8 cellular contexts compared by ENCODE assay signal in the genomic region with DNA sequence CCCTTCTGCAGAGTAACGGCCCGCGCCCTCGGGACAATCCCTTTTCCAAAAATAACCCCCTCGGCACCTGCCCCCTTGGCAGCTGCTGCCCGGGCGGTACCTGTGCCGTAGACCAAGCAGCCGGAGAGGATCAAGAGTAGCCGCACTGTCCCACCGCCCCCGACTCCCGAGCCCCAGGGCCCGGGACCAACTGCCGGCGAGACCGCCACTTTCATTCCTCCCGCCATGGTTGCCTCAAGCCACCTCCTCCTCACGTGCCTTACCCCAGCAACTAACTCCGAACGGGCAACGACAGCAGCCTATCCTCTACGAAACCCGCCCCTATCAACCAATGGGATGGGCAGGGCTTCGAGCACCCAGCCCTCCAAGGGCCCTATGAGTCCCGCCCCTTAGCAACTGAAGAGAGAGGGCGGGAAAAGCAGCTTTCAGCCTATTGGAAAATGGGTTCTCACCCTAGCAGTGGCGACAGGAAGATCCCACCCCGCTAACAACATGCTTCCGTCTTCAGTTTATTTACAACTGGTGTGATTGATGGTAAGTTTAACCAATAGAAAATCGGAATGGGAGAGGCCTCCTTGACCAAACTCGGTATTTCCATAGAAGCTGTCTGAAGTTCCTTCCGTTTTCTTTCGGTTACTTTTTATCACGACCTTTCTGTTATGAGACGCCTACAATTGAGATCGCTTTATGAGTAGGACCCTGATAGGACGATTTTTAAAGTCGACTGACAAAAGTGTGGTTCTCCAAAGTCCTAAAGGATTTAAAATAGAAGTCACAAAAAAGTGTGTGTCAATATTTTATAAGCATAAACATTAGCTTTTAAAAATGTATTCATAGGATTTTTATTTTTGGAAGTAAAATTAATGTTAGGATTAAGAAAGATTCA. TPM values are rescaled to one million over a fixed set of nuclear protein-coding genes. Genes with fewer than 3 reads are reported as not detected.
DNase-seq lines count a peak whose midpoint lies in the region; ATAC-seq and TF ChIP-seq lines count a peak whose summit lies in the region.

A gene with protein sequence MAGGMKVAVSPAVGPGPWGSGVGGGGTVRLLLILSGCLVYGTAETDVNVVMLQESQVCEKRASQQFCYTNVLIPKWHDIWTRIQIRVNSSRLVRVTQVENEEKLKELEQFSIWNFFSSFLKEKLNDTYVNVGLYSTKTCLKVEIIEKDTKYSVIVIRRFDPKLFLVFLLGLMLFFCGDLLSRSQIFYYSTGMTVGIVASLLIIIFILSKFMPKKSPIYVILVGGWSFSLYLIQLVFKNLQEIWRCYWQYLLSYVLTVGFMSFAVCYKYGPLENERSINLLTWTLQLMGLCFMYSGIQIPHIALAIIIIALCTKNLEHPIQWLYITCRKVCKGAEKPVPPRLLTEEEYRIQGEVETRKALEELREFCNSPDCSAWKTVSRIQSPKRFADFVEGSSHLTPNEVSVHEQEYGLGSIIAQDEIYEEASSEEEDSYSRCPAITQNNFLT (minus strand): TSS at position 273 of the 886 bp plus-strand sequence. CDS start 46 bp downstream, at position 227.

- no peaks in the 10 kb centered on the region for H3K79me1 ChIP-seq in H9 (ENCODE audit: insufficient read depth, low read depth, low read length, poor library complexity, severe bottlenecking)

- H3K27ac ChIP-seq in H9 (ENCODE audit: insufficient read length, low read depth, low read length), result no peak within 1 kb of the TSS

- no peak within 1 kb of the TSS for H4K91ac ChIP-seq in H9 (ENCODE audit: insufficient read length, low read depth, low read length)

- no peak within 1 kb of the TSS for H2BK15ac ChIP-seq in H9 (ENCODE audit: low read depth, low read length)

- H2BK12ac ChIP-seq in H9 (ENCODE audit: insufficient read length, low read depth, low read length), result no peak within 1 kb of the TSS

- no peaks in the 10 kb centered on the region for H4K20me1 ChIP-seq in H9 (ENCODE audit: control insufficient read depth, insufficient read depth, insufficient read length)

- H3K4me1 ChIP-seq in H9 (ENCODE audit: insufficient read depth, low read length), result no peaks in the 10 kb centered on the region

- no peaks in the 10 kb centered on the region for H3K27me3 Mint-ChIP-seq in H9 (ENCODE audit: low read depth)
- peaks cover 3% of the 10 kb centered on the region for H3K27me3 Mint-ChIP-seq in nephron progenitor cell (ENCODE audit: low read depth, poor library complexity)
- H3K27me3 Mint-ChIP-seq in stimulated activated naive CD8-positive, alpha-beta T cell treated with anti-CD3 and anti-CD28 coated beads, Interleukin-15, amount 100 ng/mL, for 72 hours, result no peaks in the 10 kb centered on the region

- DNase-seq in ELR (ENCODE audit: low read depth) (peak; percentile 100), H9 (peak; percentile 100), MG63 (peak; percentile 99), SHP77 treated with DMSO at 0.1 percent for 48 hours (lab: John Stamatoyannopoulos, UW) (peak; percentile 99), fibroblast of the aortic adventitia (ENCODE audit: low read depth) (peak; percentile 100), nephron progenitor cell (peak; percentile 90)
- peak; percentile 98 for DNase-seq in activated effector memory CD4-positive, alpha-beta T cell treated with anti-CD3 and anti-CD28 coated beads, Interleukin-2, amount 50 U/mL, for 16 hours
- peak; percentile 94 to 98 for DNase-seq in stimulated activated naive CD8-positive, alpha-beta T cell treated with anti-CD3 and anti-CD28 coated beads, Interleukin-15, amount 100 ng/mL, for 72 hours

- H3K4me2 ChIP-seq in H9 (ENCODE audit: insufficient read depth, insufficient read length, low read length), result peak within 1 kb of the TSS; percentile 74

- H3K36me3 Mint-ChIP-seq in H9 (ENCODE audit: insufficient read depth in 1 of 3, low read depth in 3 of 3) (peaks cover 5 to 20% (median 13%) of the 10 kb centered on the region in 3 experiments; a peak in 5 of 7 replicates), nephron progenitor cell (ENCODE audit: low read depth) (peaks cover 20% of the 10 kb centered on the region)

- H3K9me3 ChIP-seq in H9 (ENCODE audit: control insufficient read depth, low read depth, low read length) (no peaks in the 10 kb centered on the region), MG63 (no peaks in the 10 kb centered on the region)

- H3K4me1 Mint-ChIP-seq in H9 (peaks cover 10 to 13% of the 10 kb centered on the region in 2 experiments), nephron progenitor cell (peaks cover 37% of the 10 kb centered on the region)
- H3K4me1 Mint-ChIP-seq in stimulated activated naive CD8-positive, alpha-beta T cell treated with anti-CD3 and anti-CD28 coated beads, Interleukin-15, amount 100 ng/mL, for 72 hours, result peaks cover 48% of the 10 kb centered on the region

- peak; percentile 97 for ATAC-seq in stimulated activated naive CD8-positive, alpha-beta T cell treated with anti-CD3 and anti-CD28 coated beads, Interleukin-15, amount 100 ng/mL, for 72 hours

- H2BK20ac ChIP-seq in H9 (ENCODE audit: low read depth, low read length, poor library complexity, severe bottlenecking), result no peak within 1 kb of the TSS

- no peak within 1 kb of the TSS for H4K5ac ChIP-seq in H9 (ENCODE audit: insufficient read length, low read depth, low read length)

- H3K9me3 Mint-ChIP-seq in H9, result no peaks in the 10 kb centered on the region; a peak in 1 of 5 replicates
- no peaks in the 10 kb centered on the region for H3K9me3 Mint-ChIP-seq in nephron progenitor cell
- H3K9me3 Mint-ChIP-seq in stimulated activated naive CD8-positive, alpha-beta T cell treated with anti-CD3 and anti-CD28 coated beads, Interleukin-15, amount 100 ng/mL, for 72 hours, result no peaks in the 10 kb centered on the region

- H3K14ac ChIP-seq in H9 (ENCODE audit: insufficient read depth, low read length), result peak within 1 kb of the TSS; percentile 92

- H3T11ph ChIP-seq in H9 (ENCODE audit: low read length), result no peak within 1 kb of the TSS

- H3K27ac Mint-ChIP-seq in H9, result peak within 1 kb of the TSS; percentile 91 to 95 (median 95); a peak in 6 of 7 replicates
- peak within 1 kb of the TSS; percentile 92 for H3K27ac Mint-ChIP-seq in nephron progenitor cell
- H3K27ac Mint-ChIP-seq in stimulated activated naive CD8-positive, alpha-beta T cell treated with anti-CD3 and anti-CD28 coated beads, Interleukin-15, amount 100 ng/mL, for 72 hours, result peak within 1 kb of the TSS; percentile 99 to 100

- H3K18ac ChIP-seq in H9 (ENCODE audit: insufficient read length, low read depth, low read length), result no peak within 1 kb of the TSS

- no peaks in the 10 kb centered on the region for H3K79me2 ChIP-seq in H9 (ENCODE audit: insufficient read depth, low read length)

- no peak within 1 kb of the TSS for H2BK5ac ChIP-seq in H9 (ENCODE audit: insufficient read length, low read length)

- peak within 1 kb of the TSS; percentile 97 to 98 for H3K4me3 Mint-ChIP-seq in H9
- peak within 1 kb of the TSS; percentile 96 for H3K4me3 Mint-ChIP-seq in nephron progenitor cell
- H3K4me3 Mint-ChIP-seq in stimulated activated naive CD8-positive, alpha-beta T cell treated with anti-CD3 and anti-CD28 coated beads, Interleukin-15, amount 100 ng/mL, for 72 hours, result peak within 1 kb of the TSS; percentile 100

- H3K4ac ChIP-seq in H9 (ENCODE audit: low read depth, low read length), result no peak within 1 kb of the TSS

- no peak within 1 kb of the TSS for H2BK120ac ChIP-seq in H9 (ENCODE audit: low read depth, low read length, poor library complexity, severe bottlenecking)

- H4K8ac ChIP-seq in H9 (replicated peaks; ENCODE audit: insufficient read length, low read depth, low read length), result no peak within 1 kb of the TSS

- H3K27me3 ChIP-seq in H9 (ENCODE audit: insufficient read depth, low read length), result no peaks in the 10 kb centered on the region
- H3K27me3 ChIP-seq in MG63, result no peaks in the 10 kb centered on the region

- no peak for TF ChIP-seq CTCF in H9 (conservative IDR thresholded peaks at IDR 0.05)
- no peak for TF ChIP-seq CTCF in fibroblast of the aortic adventitia (IDR thresholded peaks at IDR 0.05; ENCODE audit: insufficient read depth, low read length)
- no peak for TF ChIP-seq CTCF in nephron progenitor cell (IDR thresholded peaks at IDR 0.05)

- H2AFZ ChIP-seq in H9 (ENCODE audit: low read length), result no peak within 1 kb of the TSS

- H3K56ac ChIP-seq in H9 (ENCODE audit: insufficient read length, low read depth, low read length), result no peak within 1 kb of the TSS

- H3K36me3 ChIP-seq in MG63, result peaks cover 17% of the 10 kb centered on the region

- WGBS in H9 (ENCODE audit: extremely low coverage, insufficient read length, low lambda C conversion rate), result no CpG with 5 or more reads among the region's 39 CpGs

- H3K23me2 ChIP-seq in H9 (ENCODE audit: insufficient read length, low read depth, low read length, poor library complexity, severe bottlenecking), result peaks cover 4% of the 10 kb centered on the region

- peak within 1 kb of the TSS; percentile 70 for H3K9ac ChIP-seq in H9 (ENCODE audit: extremely low read depth, insufficient read length, low read length)

- H2AK5ac ChIP-seq in H9 (ENCODE audit: insufficient read length, low read length), result no peak within 1 kb of the TSS

- H3K4me3 ChIP-seq in MG63, result peak within 1 kb of the TSS; percentile 86
- peak within 1 kb of the TSS; percentile 84 for H3K4me3 ChIP-seq in fibroblast of the aortic adventitia (ENCODE audit: low read depth, low read length)

- H3K23ac ChIP-seq in H9 (ENCODE audit: insufficient read length, low read depth, low read length), result no peak within 1 kb of the TSS

RNA-seq across cellular contexts. Expression of the gene that starts here (rescaled TPM):
- total RNA-seq in H9 (2021) (50.1 and 53.0 TPM in 2 replicates), fibroblast of the aortic adventitia (ENCODE audit: low replicate concordance) (4.7 and 25.0 TPM in 2 replicates)
- total RNA-seq in MG63 (2014; rRNA removed; shearing (Covaris generic); ENCODE audit: low replicate concordance), result 14.6 and 14.9 TPM in 2 replicates
